ENCODE assay signal across 11 cellular contexts in the genomic region with DNA sequence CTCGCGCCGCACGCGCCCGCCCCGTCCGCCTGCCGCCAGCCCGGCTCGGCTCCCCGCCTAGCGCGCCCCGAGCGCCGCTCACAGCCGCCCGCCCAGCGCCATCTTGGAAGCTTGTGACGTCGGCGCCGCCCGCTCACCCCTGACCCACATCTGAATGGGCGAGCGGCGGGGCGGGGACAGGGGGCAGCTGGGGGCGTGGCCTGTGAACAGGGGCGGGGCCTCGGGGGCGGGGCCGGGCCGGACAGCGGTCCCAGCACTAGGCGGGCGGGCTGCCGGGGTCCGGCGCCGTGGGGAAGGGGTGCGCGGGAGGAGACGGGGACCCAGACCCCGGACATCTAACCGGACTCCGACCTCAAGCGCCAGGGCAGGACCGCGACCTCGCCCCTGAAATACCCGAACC. TPM values are rescaled to one million over a fixed set of nuclear protein-coding genes. Genes with fewer than 3 reads are reported as not detected.
DNase-seq lines count a peak whose midpoint lies in the region; ATAC-seq, FAIRE-seq and TF ChIP-seq lines count a peak whose summit lies in the region.
"Not testable (repeated sequence)": the region's sequence is repeated elsewhere in the genome, so short reads cannot be mapped to it uniquely, and the experiment has no call there.
"Had no signal": no experiment of that assay in that cellular context is flagged by ENCODE, and none has a peak within 500 bp of the region (broad histone marks: within the 10 kb centered on the region; RNA-seq: fewer than 3 reads in every experiment).

No MANE protein-coding gene starts in this region.

- not testable (repeated sequence) for H3K36me3 ChIP-seq in left ventricle myocardium inferior

- H3K27ac ChIP-seq in A549; left ventricle myocardium inferior (replicated peaks): not testable (repeated sequence)

- FAIRE-seq in A549 (lab: Jason Lieb, UNC) = not testable (repeated sequence)

- POLR2A ChIA-PET in A549 (lab: Yijun Ruan, JAX); activated naive CD8-positive, alpha-beta T cell treated with anti-CD3 and anti-CD28 coated beads, Interleukin-2, amount 10 ng/mL, durations not matched to agents 7 days and 5 days (lab: Charles Lee): not testable (repeated sequence)

- not testable (repeated sequence) for H3K9me3 ChIP-seq in A549; left ventricle myocardium inferior (replicated peaks)

- H3K27me3 ChIP-seq in left ventricle myocardium inferior (ENCODE audit: low read depth) = not testable (repeated sequence)

- ATAC-seq in A549 (peak; percentile 80 to 94), GM19328 (IDR thresholded peaks at IDR 0.05; ENCODE audit: unreplicated experiment) (peak; percentile 74), HG02588 (IDR thresholded peaks at IDR 0.05; ENCODE audit: unreplicated experiment) (peak; percentile 68), HG03354 (IDR thresholded peaks at IDR 0.05; ENCODE audit: poor library complexity, severe bottlenecking, unreplicated experiment) (peak; percentile 87)
- peak; percentile 81 for ATAC-seq in activated naive CD8-positive, alpha-beta T cell treated with anti-CD3 and anti-CD28 coated beads, Interleukin-2, amount 10 ng/mL, durations not matched to agents 7 days and 5 days (ENCODE audit: low read depth)

- not testable (repeated sequence) for TF ChIP-seq RAD21 in A549 (conservative IDR thresholded peaks at IDR 0.05 in 1 of 2, IDR thresholded peaks at IDR 0.05 in 1 of 2)

- WGBS in A549 (ENCODE audit: missing lambda C conversion rate) = no CpG with 5 or more reads among the region's 53 CpGs

- not testable (repeated sequence) for H3K4me1 ChIP-seq in A549, left ventricle myocardium inferior

- not testable (repeated sequence) for H3K4me3 Mint-ChIP-seq in activated naive CD8-positive, alpha-beta T cell treated with anti-CD3 and anti-CD28 coated beads, Interleukin-2, amount 10 ng/mL, durations not matched to agents 7 days and 5 days

- not testable (repeated sequence) for TF ChIP-seq EP300 in A549 (IDR thresholded peaks at IDR 0.05)

- TF ChIP-seq CTCF in A549 (IDR thresholded peaks at IDR 0.05); left ventricle myocardium inferior (IDR thresholded peaks at IDR 0.05; ENCODE audit: borderline replicate concordance): not testable (repeated sequence)

- H3K4me1 Mint-ChIP-seq in activated naive CD8-positive, alpha-beta T cell treated with anti-CD3 and anti-CD28 coated beads, Interleukin-2, amount 10 ng/mL, durations not matched to agents 7 days and 5 days = not testable (repeated sequence)

- intact Hi-C loops in left ventricle myocardium inferior (cut with micrococcal nuclease) = not testable (repeated sequence)

- DNase-seq in A549 (ENCODE audit: low read depth in 1 of 2, low spot score in 1 of 2) = not testable (repeated sequence)
- DNase-seq in T-helper 2 cell (peak in 3 of 5 experiments; percentile 9 to 20 (median 13)), left ventricle myocardium inferior (peak; percentile 47), putamen (ENCODE audit: low spot score) (peak; percentile 8)
- DNase-seq in activated naive CD8-positive, alpha-beta T cell treated with anti-CD3 and anti-CD28 coated beads, Interleukin-2, amount 10 ng/mL, durations not matched to agents 7 days and 5 days = peak; percentile 51

- H3K9me3 Mint-ChIP-seq in activated naive CD8-positive, alpha-beta T cell treated with anti-CD3 and anti-CD28 coated beads, Interleukin-2, amount 10 ng/mL, durations not matched to agents 7 days and 5 days = not testable (repeated sequence)

- not testable (repeated sequence) for H3K36me3 Mint-ChIP-seq in activated naive CD8-positive, alpha-beta T cell treated with anti-CD3 and anti-CD28 coated beads, Interleukin-2, amount 10 ng/mL, durations not matched to agents 7 days and 5 days

- not testable (repeated sequence) for H3K27ac Mint-ChIP-seq in activated naive CD8-positive, alpha-beta T cell treated with anti-CD3 and anti-CD28 coated beads, Interleukin-2, amount 10 ng/mL, durations not matched to agents 7 days and 5 days

- TF ChIP-seq POLR2A in A549 (IDR thresholded peaks at IDR 0.05; ENCODE audit: low read length) = not testable (repeated sequence)

- not testable (repeated sequence) for H3K4me3 ChIP-seq in A549
- peak overlapping the region; percentile 57 for H3K4me3 ChIP-seq in left ventricle myocardium inferior

- H3K4me2 ChIP-seq in A549 = not testable (repeated sequence)

- CTCF ChIA-PET in A549 (lab: Yijun Ruan, JAX) = not testable (repeated sequence)

- H3K27me3 Mint-ChIP-seq in activated naive CD8-positive, alpha-beta T cell treated with anti-CD3 and anti-CD28 coated beads, Interleukin-2, amount 10 ng/mL, durations not matched to agents 7 days and 5 days = not testable (repeated sequence)

RNA-seq across cellular contexts. Expression of a gene that starts 33.9 kb away (rescaled TPM):
- polyA plus RNA-seq in A549 (2011; rRNA removed) (0.31 and 0.36 TPM in 2 replicates), A549 (2017; fragmentation: RNase III; extraction: RNeasy Plus Mini Kit Qiagen cat#74134 plus additional on column Dnase treatment) (0.38 to 0.57 TPM (median 0.54 TPM) in 3 replicates)
- 0.13 and 0.18 TPM in 2 replicates for polyA plus RNA-seq in A549 (2012; cell fraction: cytosol; rRNA removed)
- polyA plus RNA-seq in A549 (2012; cell fraction: nucleus; rRNA removed) = 0.34 and 0.48 TPM in 2 replicates
- polyA minus RNA-seq in A549 (2011; rRNA and poly(A)+ RNA removed) = 1.3 and 1.9 TPM in 2 replicates
- 1 to 10 TPM; 3.2 to 3.7 TPM for total RNA-seq in activated naive CD8-positive, alpha-beta T cell treated with anti-CD3 and anti-CD28 coated beads, Interleukin-2, amount 10 ng/mL, durations not matched to agents 7 days and 5 days
- 0.22 TPM for total RNA-seq in left ventricle myocardium inferior

RNA-seq across cellular contexts. Expression of a gene that starts 50.2 kb away (rescaled TPM):
- polyA plus RNA-seq in A549 (2011; rRNA removed) (0.24 and 0.34 TPM in 2 replicates), A549 (2017; fragmentation: RNase III; extraction: RNeasy Plus Mini Kit Qiagen cat#74134 plus additional on column Dnase treatment) (0.53 to 0.70 TPM (median 0.67 TPM) in 3 replicates)
- 0.75 and 1.9 TPM in 2 replicates for polyA plus RNA-seq in A549 (2012; cell fraction: cytosol; rRNA removed)
- polyA plus RNA-seq in A549 (2012; cell fraction: nucleus; rRNA removed) = 8.0 and 11.7 TPM in 2 replicates
- polyA minus RNA-seq in A549 (2011; rRNA and poly(A)+ RNA removed) = not detected in 2 replicates
- 1 to 10 TPM; 4.4 to 5.2 TPM for total RNA-seq in activated naive CD8-positive, alpha-beta T cell treated with anti-CD3 and anti-CD28 coated beads, Interleukin-2, amount 10 ng/mL, durations not matched to agents 7 days and 5 days
- total RNA-seq in left ventricle myocardium inferior = 0.74 TPM
- total RNA-seq: activated T-helper 1 cell treated with anti-CD3 and anti-CD28 coated beads, Interleukin-12 subunit alpha, Interleukin-12 subunit beta, Interleukin-2, Interleukin-4 antibody, amounts not matched to agents 30 ng/mL and 10 ng/mL and 1 ng/mL, durations not matched to agents 14 hours and 24 hours and 36 hours; subcutaneous adipose tissue had no signal

RNA-seq across cellular contexts. Expression of a gene that starts 59.9 kb away (rescaled TPM):
- polyA plus RNA-seq in A549 (2011; rRNA removed) = not detected in 2 replicates
- not detected in 2 replicates for polyA plus RNA-seq in A549 (2012; cell fraction: cytosol; rRNA removed)
- not detected in 2 replicates for polyA plus RNA-seq in A549 (2012; cell fraction: nucleus; rRNA removed)
- not detected in 3 replicates for polyA plus RNA-seq in A549 (2017; fragmentation: RNase III; extraction: RNeasy Plus Mini Kit Qiagen cat#74134 plus additional on column Dnase treatment)
- polyA minus RNA-seq in A549 (2011; rRNA and poly(A)+ RNA removed) = not detected in 2 replicates
- not detected for total RNA-seq in activated naive CD8-positive, alpha-beta T cell treated with anti-CD3 and anti-CD28 coated beads, Interleukin-2, amount 10 ng/mL, durations not matched to agents 7 days and 5 days
- total RNA-seq in left ventricle myocardium inferior = not detected
- total RNA-seq: activated T-helper 1 cell treated with anti-CD3 and anti-CD28 coated beads, Interleukin-12 subunit alpha, Interleukin-12 subunit beta, Interleukin-2, Interleukin-4 antibody, amounts not matched to agents 30 ng/mL and 10 ng/mL and 1 ng/mL, durations not matched to agents 14 hours and 24 hours and 36 hours; neural crest cell; subcutaneous adipose tissue had no signal
